1 cellular context compared by ENCODE assay signal in genomic region chr20:22472386-22472785, GRCh38.
TF ChIP-seq lines count a peak whose summit lies in the region.

No MANE protein-coding gene starts in this region.

TF ChIP-seq in H1, 55 proteins besides CTCF, POLR2A, EP300 and RAD21 (continued from another document):
- TF ChIP-seq CHD7 (IDR thresholded peaks at IDR 0.05; ENCODE audit: insufficient replicate concordance, low read length) (no peak), MAFK (IDR thresholded peaks at IDR 0.05; ENCODE audit: low read depth, low read length) (no peak), TEAD4 (IDR thresholded peaks at IDR 0.05; ENCODE audit: low read depth, low read length) (no peak), RFX5 (IDR thresholded peaks at IDR 0.05; ENCODE audit: borderline replicate concordance, low read depth, low read length) (no peak), BACH1 (IDR thresholded peaks at IDR 0.05; ENCODE audit: low read length) (no peak), HDAC6 (IDR thresholded peaks at IDR 0.05; ENCODE audit: low read depth, low read length) (no peak), BCL11A (IDR thresholded peaks at IDR 0.05; ENCODE audit: low read depth in 2 of 2, low read length in 2 of 2) (no peak), HDAC2 (IDR thresholded peaks at IDR 0.05; ENCODE audit: borderline replicate concordance in 1 of 2, low read depth in 2 of 2, low read length in 2 of 2) (no peak), SUZ12 (IDR thresholded peaks at IDR 0.05; ENCODE audit: low read length) (no peak), USF2 (IDR thresholded peaks at IDR 0.05; ENCODE audit: low read length) (no peak), CHD2 (IDR thresholded peaks at IDR 0.05; ENCODE audit: low read length) (no peak)
